36 cellular contexts compared by ENCODE assay signal in the genomic region with DNA sequence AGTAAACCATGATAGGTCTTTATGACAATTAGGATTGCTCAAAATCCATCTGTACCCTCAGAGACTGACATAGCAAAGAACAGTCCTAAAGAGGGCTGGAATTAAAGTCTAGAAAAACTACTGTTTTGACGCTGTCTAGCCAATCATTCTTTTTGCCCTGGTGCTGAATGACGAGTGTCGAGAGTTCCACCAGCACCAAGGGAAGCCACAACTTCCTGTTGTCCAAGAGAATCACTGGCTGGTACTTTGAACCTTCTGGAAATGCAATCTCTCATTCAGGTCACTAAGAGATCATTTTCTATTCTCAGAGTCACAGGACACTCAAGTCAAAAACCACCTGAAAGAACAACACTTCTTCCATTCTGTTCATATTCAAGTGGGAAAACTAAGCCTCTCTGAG.
"Had no signal": no experiment of that assay in that cellular context is flagged by ENCODE, and none has a peak within 500 bp of the region (broad histone marks: within the 10 kb centered on the region; RNA-seq: fewer than 3 reads in every experiment).

No MANE protein-coding gene starts in this region.

- FAIRE-seq: bronchial epithelial cell had no signal

- H3K4me3 Mint-ChIP-seq: activated B cell treated with CpG ODN at 0.5 μM for 24 hours; activated CD4-positive, alpha-beta memory T cell treated with anti-CD3 and anti-CD28 coated beads for 36 hours; activated CD4-positive, alpha-beta T cell treated with anti-CD3 and anti-CD28 coated beads, Interleukin-2, amount 10 ng/mL, durations not matched to agents 24 days and 14 days; activated CD8-positive, alpha-beta memory T cell treated with anti-CD3 and anti-CD28 coated beads, Interleukin-2, amount 10 ng/mL, durations not matched to agents 7 days and 5 days; activated CD8-positive, alpha-beta T cell treated with anti-CD3 and anti-CD28 coated beads, Interleukin-2, amount 10 ng/mL, durations not matched to agents 7 days and 5 days; activated naive CD4-positive, alpha-beta T cell treated with anti-CD3 and anti-CD28 coated beads, Interleukin-2, amount 10 ng/mL, durations not matched to agents 7 days and 5 days; activated naive CD4-positive, alpha-beta T cell treated with anti-CD3 and anti-CD28 coated beads, Interleukin-2, amount 50 U/mL, for 24 hours; activated naive CD8-positive, alpha-beta T cell; activated naive CD8-positive, alpha-beta T cell treated with anti-CD3 and anti-CD28 coated beads, Interleukin-2, amount 10 ng/mL, durations not matched to agents 7 days and 5 days; activated naive CD8-positive, alpha-beta T cell treated with anti-CD3 and anti-CD28 coated beads, Interleukin-2, amount 50 U/mL, for 24 hours; activated T-cell treated with anti-CD3 and anti-CD28 coated beads, Interleukin-2, amount 50 U/mL, for 24 hours; brain; central memory CD8-positive, alpha-beta T cell; T-cell; T-helper 2 cell treated with Interferon-gamma antibody and Interleukin-4, amounts not matched to agents 5 μg/mL and 100 μg/mL, for 36 hours had no signal

- H3K27ac Mint-ChIP-seq: activated B cell treated with CpG ODN at 0.5 μM for 24 hours; activated CD4-positive, alpha-beta memory T cell treated with anti-CD3 and anti-CD28 coated beads for 36 hours; activated CD4-positive, alpha-beta T cell treated with anti-CD3 and anti-CD28 coated beads, Interleukin-2, amount 10 ng/mL, durations not matched to agents 24 days and 14 days; activated CD8-positive, alpha-beta memory T cell treated with anti-CD3 and anti-CD28 coated beads, Interleukin-2, amount 10 ng/mL, durations not matched to agents 7 days and 5 days; activated CD8-positive, alpha-beta T cell treated with anti-CD3 and anti-CD28 coated beads, Interleukin-2, amount 10 ng/mL, durations not matched to agents 7 days and 5 days; activated naive CD4-positive, alpha-beta T cell treated with anti-CD3 and anti-CD28 coated beads, Interleukin-2, amount 10 ng/mL, durations not matched to agents 7 days and 5 days; activated naive CD4-positive, alpha-beta T cell treated with anti-CD3 and anti-CD28 coated beads, Interleukin-2, amount 50 U/mL, for 24 hours; activated naive CD8-positive, alpha-beta T cell; activated naive CD8-positive, alpha-beta T cell treated with anti-CD3 and anti-CD28 coated beads, Interleukin-2, amount 10 ng/mL, durations not matched to agents 7 days and 5 days; activated naive CD8-positive, alpha-beta T cell treated with anti-CD3 and anti-CD28 coated beads, Interleukin-2, amount 50 U/mL, for 24 hours; activated T-cell treated with anti-CD3 and anti-CD28 coated beads, Interleukin-2, amount 50 U/mL, for 24 hours; activated T-helper 2 cell treated with anti-CD3 and anti-CD28 coated beads, Interferon-gamma antibody, Interleukin-2, Interleukin-4, amounts not matched to agents 10 μg/mL and 5 μg/mL and 100 μg/mL, durations not matched to agents 14 hours and 24 hours and 36 hours; brain; T-cell; T-helper 2 cell treated with Interferon-gamma antibody and Interleukin-4, amounts not matched to agents 5 μg/mL and 100 μg/mL, for 36 hours had no signal

- H3K36me3 Mint-ChIP-seq: activated CD4-positive, alpha-beta memory T cell treated with anti-CD3 and anti-CD28 coated beads for 36 hours; activated CD8-positive, alpha-beta memory T cell treated with anti-CD3 and anti-CD28 coated beads, Interleukin-2, amount 10 ng/mL, durations not matched to agents 7 days and 5 days; activated naive CD4-positive, alpha-beta T cell treated with anti-CD3 and anti-CD28 coated beads, Interleukin-2, amount 10 ng/mL, durations not matched to agents 7 days and 5 days; activated naive CD4-positive, alpha-beta T cell treated with anti-CD3 and anti-CD28 coated beads, Interleukin-2, amount 50 U/mL, for 24 hours; activated naive CD8-positive, alpha-beta T cell; activated naive CD8-positive, alpha-beta T cell treated with anti-CD3 and anti-CD28 coated beads, Interleukin-2, amount 10 ng/mL, durations not matched to agents 7 days and 5 days; T-cell had no signal

- H3K27ac ChIP-seq: ascending aorta, cardiac muscle cell, VCaP had no signal

- H3K27me3 Mint-ChIP-seq: activated B cell treated with CpG ODN at 0.5 μM for 24 hours; activated CD4-positive, alpha-beta memory T cell treated with anti-CD3 and anti-CD28 coated beads for 36 hours; activated CD4-positive, alpha-beta T cell treated with anti-CD3 and anti-CD28 coated beads, Interleukin-2, amount 10 ng/mL, durations not matched to agents 24 days and 14 days; activated naive CD4-positive, alpha-beta T cell treated with anti-CD3 and anti-CD28 coated beads, Interleukin-2, amount 10 ng/mL, durations not matched to agents 7 days and 5 days; activated naive CD4-positive, alpha-beta T cell treated with anti-CD3 and anti-CD28 coated beads, Interleukin-2, amount 50 U/mL, for 24 hours; activated naive CD8-positive, alpha-beta T cell; activated naive CD8-positive, alpha-beta T cell treated with anti-CD3 and anti-CD28 coated beads, Interleukin-2, amount 50 U/mL, for 24 hours; activated T-cell treated with anti-CD3 and anti-CD28 coated beads, Interleukin-2, amount 50 U/mL, for 24 hours; brain had no signal

- H3K9me3 ChIP-seq: ascending aorta had no signal

- H3K9me3 Mint-ChIP-seq: activated CD4-positive, alpha-beta T cell treated with anti-CD3 and anti-CD28 coated beads, Interleukin-2, amount 10 ng/mL, durations not matched to agents 24 days and 14 days; activated naive CD4-positive, alpha-beta T cell treated with anti-CD3 and anti-CD28 coated beads, Interleukin-2, amount 10 ng/mL, durations not matched to agents 7 days and 5 days; activated naive CD4-positive, alpha-beta T cell treated with anti-CD3 and anti-CD28 coated beads, Interleukin-2, amount 50 U/mL, for 24 hours; activated naive CD8-positive, alpha-beta T cell treated with anti-CD3 and anti-CD28 coated beads, Interleukin-2, amount 10 ng/mL, durations not matched to agents 7 days and 5 days; activated naive CD8-positive, alpha-beta T cell treated with anti-CD3 and anti-CD28 coated beads, Interleukin-2, amount 50 U/mL, for 24 hours; activated T-cell treated with anti-CD3 and anti-CD28 coated beads, Interleukin-2, amount 50 U/mL, for 24 hours; activated T-helper 2 cell treated with anti-CD3 and anti-CD28 coated beads, Interferon-gamma antibody, Interleukin-2, Interleukin-4, amounts not matched to agents 10 μg/mL and 5 μg/mL and 100 μg/mL, durations not matched to agents 14 hours and 24 hours and 36 hours; brain; central memory CD8-positive, alpha-beta T cell; T-helper 2 cell treated with Interferon-gamma antibody and Interleukin-4, amounts not matched to agents 5 μg/mL and 100 μg/mL, for 36 hours had no signal

- ATAC-seq: activated CD8-positive, alpha-beta memory T cell treated with anti-CD3 and anti-CD28 coated beads, Interleukin-2, amount 10 ng/mL, durations not matched to agents 7 days and 5 days; activated CD8-positive, alpha-beta T cell treated with anti-CD3 and anti-CD28 coated beads, Interleukin-2, amount 10 ng/mL, durations not matched to agents 7 days and 5 days; activated naive CD8-positive, alpha-beta T cell treated with anti-CD3 and anti-CD28 coated beads, Interleukin-2, amount 50 U/mL, for 24 hours; T-cell had no signal

- H3K4me1 Mint-ChIP-seq: activated B cell treated with CpG ODN at 0.5 μM for 24 hours; activated CD4-positive, alpha-beta T cell treated with anti-CD3 and anti-CD28 coated beads, Interleukin-2, amount 10 ng/mL, durations not matched to agents 24 days and 14 days; activated CD8-positive, alpha-beta memory T cell treated with anti-CD3 and anti-CD28 coated beads, Interleukin-2, amount 10 ng/mL, durations not matched to agents 7 days and 5 days; activated naive CD4-positive, alpha-beta T cell treated with anti-CD3 and anti-CD28 coated beads, Interleukin-2, amount 10 ng/mL, durations not matched to agents 7 days and 5 days; activated naive CD4-positive, alpha-beta T cell treated with anti-CD3 and anti-CD28 coated beads, Interleukin-2, amount 50 U/mL, for 24 hours; activated naive CD8-positive, alpha-beta T cell treated with anti-CD3 and anti-CD28 coated beads, Interleukin-2, amount 10 ng/mL, durations not matched to agents 7 days and 5 days; activated naive CD8-positive, alpha-beta T cell treated with anti-CD3 and anti-CD28 coated beads, Interleukin-2, amount 50 U/mL, for 24 hours; central memory CD8-positive, alpha-beta T cell; T-cell had no signal

- H3K27me3 ChIP-seq: ascending aorta, cardiac muscle cell had no signal

- DNase-seq: activated B cell treated with CpG ODN at 0.5 μM for 24 hours; activated CD4-positive, alpha-beta memory T cell treated with anti-CD3 and anti-CD28 coated beads for 36 hours; activated CD4-positive, alpha-beta T cell treated with anti-CD3 and anti-CD28 coated beads for 4 hours; activated CD4-positive, alpha-beta T cell treated with anti-CD3 and anti-CD28 coated beads, Interleukin-2, amount 10 ng/mL, durations not matched to agents 24 days and 14 days; activated CD4-positive, alpha-beta T cell treated with anti-CD3 and anti-CD28 coated beads, Interleukin-2, amount 50 U/mL, for 1 hour; activated CD4-positive, alpha-beta T cell treated with anti-CD3 and anti-CD28 coated beads, Interleukin-2, amount 50 U/mL, for 4 hours; activated CD4-positive, CD25-positive, alpha-beta regulatory T cell treated with anti-CD3 and anti-CD28 coated beads, Interleukin-2, amount 50 U/mL, for 72 hours; activated CD8-positive, alpha-beta memory T cell treated with anti-CD3 and anti-CD28 coated beads for 24 hours; activated CD8-positive, alpha-beta memory T cell treated with anti-CD3 and anti-CD28 coated beads, Interleukin-2, amount 10 ng/mL, durations not matched to agents 7 days and 5 days; activated CD8-positive, alpha-beta memory T cell treated with anti-CD3 and anti-CD28 coated beads, Interleukin-2, amount 50 U/mL, for 48 hours; activated CD8-positive, alpha-beta T cell treated with anti-CD3 and anti-CD28 coated beads, Interleukin-2, amount 10 ng/mL, durations not matched to agents 7 days and 5 days; activated effector memory CD4-positive, alpha-beta T cell treated with Interleukin-2 at 50 U/mL for 16 hours; activated gamma-delta T cell; activated naive CD4-positive, alpha-beta T cell treated with anti-CD3 and anti-CD28 coated beads, Interleukin-2, amount 10 ng/mL, durations not matched to agents 7 days and 5 days; activated naive CD4-positive, alpha-beta T cell treated with Interleukin-2 at 50 U/mL for 16 hours; activated naive CD8-positive, alpha-beta T cell treated with anti-CD3 and anti-CD28 coated beads, Interleukin-2, amount 10 ng/mL, durations not matched to agents 7 days and 5 days; activated naive CD8-positive, alpha-beta T cell treated with anti-CD3 and anti-CD28 coated beads, Interleukin-2, amount 50 U/mL, for 24 hours; activated T-cell treated with anti-CD3 and anti-CD28 coated beads, Interleukin-2, amount 50 U/mL, for 24 hours; activated T-cell treated with anti-CD3 and anti-CD28 coated beads, Interleukin-2, amount 50 U/mL, for 48 hours; amygdala; anterior cingulate cortex; caudate nucleus; cerebellar nuclear complex; T-cell; T-helper 2 cell; T-helper 9 cell had no signal

- H3K4me3 ChIP-seq: ascending aorta, cardiac muscle cell had no signal

- H3K36me3 ChIP-seq: cardiac muscle cell had no signal
